ENCODE assay signal across 1 cellular context in genomic region chr11:1146311-1146864, GRCh38.
TF ChIP-seq lines count a peak whose summit lies in the region.

No MANE protein-coding gene starts in this region.

TF ChIP-seq in SK-N-SH treated with all-trans-retinoic acid at 6 μM for 48 hours, 23 proteins besides CTCF, POLR2A, EP300 and RAD21 (continued from another document):
- TF ChIP-seq POU6F1 (CRISPR knock-in tag; IDR thresholded peaks at IDR 0.05; ENCODE audit: borderline replicate concordance, low read depth), result no peak
- TF ChIP-seq RARB (CRISPR knock-in tag; IDR thresholded peaks at IDR 0.05), result no peak
- no peak for TF ChIP-seq CSDC2 (CRISPR knock-in tag; IDR thresholded peaks at IDR 0.05)
- TF ChIP-seq OSR1 (CRISPR knock-in tag; IDR thresholded peaks at IDR 0.05), result no peak
- no peak for TF ChIP-seq BACH2 (CRISPR knock-in tag; IDR thresholded peaks at IDR 0.05; ENCODE audit: borderline replicate concordance)
- no peak for TF ChIP-seq ISL1 (CRISPR knock-in tag; IDR thresholded peaks at IDR 0.05)
- no peak for TF ChIP-seq ARNTL (CRISPR knock-in tag; IDR thresholded peaks at IDR 0.05; ENCODE audit: borderline replicate concordance, low read depth)
- no peak for TF ChIP-seq PPARA (CRISPR knock-in tag; IDR thresholded peaks at IDR 0.05; ENCODE audit: borderline replicate concordance)
- TF ChIP-seq PATZ1 (CRISPR knock-in tag; IDR thresholded peaks at IDR 0.05; ENCODE audit: borderline replicate concordance), result no peak
- no peak for TF ChIP-seq TOX (CRISPR knock-in tag; IDR thresholded peaks at IDR 0.05; ENCODE audit: borderline replicate concordance)
- TF ChIP-seq ESRRG (CRISPR knock-in tag; IDR thresholded peaks at IDR 0.05), result no peak
- TF ChIP-seq ZNF8 (CRISPR knock-in tag; IDR thresholded peaks at IDR 0.05), result no peak
TF ChIP-seq in SK-N-SH treated with all-trans-retinoic acid at 6 μM for 48 hours: peak in this region for 0.
